In genomic region chr6:12279322-12280098, GRCh38 we compare ENCODE assay signal across 15 cellular contexts. TPM values are rescaled to one million over a fixed set of nuclear protein-coding genes. Genes with fewer than 3 reads are reported as not detected.
DNase-seq lines count a peak whose midpoint lies in the region; ATAC-seq and TF ChIP-seq lines count a peak whose summit lies in the region.
"Had no signal": no experiment of that assay in that cellular context is flagged by ENCODE, and none has a peak within 500 bp of the region (broad histone marks: within the 10 kb centered on the region; RNA-seq: fewer than 3 reads in every experiment).

No MANE protein-coding gene starts in this region.

- DNase-seq in MCF 10A (ENCODE audit: unreplicated experiment) (no peak), mammary epithelial cell (no peak), Panc1 (ENCODE audit: low read depth, low spot score) (no peak), fibroblast of peridontal ligament (ENCODE audit: extremely low read depth) (peak; percentile 18), smooth muscle cell (lab: John Stamatoyannopoulos, UW; ENCODE audit: unreplicated experiment) (no peak), posterior cingulate gyrus (no peak), COR-L47 (lab: John Stamatoyannopoulos, UW) (no peak), G401 (ENCODE audit: low spot score) (no peak)
- DNase-seq: effector CD8-positive, alpha-beta T cell; NCI-H2081; SJCRH30; stimulated activated CD4-positive, alpha-beta T cell treated with anti-CD3 and anti-CD28 coated beads, Interleukin-12 subunit alpha, Interleukin-12 subunit beta, amount 100 ng/mL, for 4 hours had no signal

- H3K27ac Mint-ChIP-seq in MCF 10A (ENCODE audit: low read depth, unreplicated experiment) = peak overlapping the region; percentile 16

- no peaks in the 10 kb centered on the region for H3K79me2 ChIP-seq in mammary epithelial cell (ENCODE audit: insufficient read depth, low read length)
- H3K79me2 ChIP-seq in smooth muscle cell (ENCODE audit: low read depth) = no peaks in the 10 kb centered on the region

- 90% methylated on average over 4 of the region's 4 CpGs for WGBS in mammary epithelial cell (ENCODE audit: low coverage, missing lambda C conversion rate)
- WGBS in smooth muscle cell (ENCODE audit: low lambda C conversion rate) = 44% methylated on average over 4 of the region's 4 CpGs

- no peak overlapping the region for H3K4me2 ChIP-seq in mammary epithelial cell (ENCODE audit: insufficient read depth, low read depth, low read length)
- peak overlapping the region; percentile 75 for H3K4me2 ChIP-seq in smooth muscle cell

- peaks cover 19% of the 10 kb centered on the region for H3F3A ChIP-seq in smooth muscle cell (ENCODE audit: low read depth)

- H3K9me3 ChIP-seq in mammary epithelial cell (replicated peaks; ENCODE audit: insufficient read depth, low read length) (no peaks in the 10 kb centered on the region), Panc1 (ENCODE audit: control insufficient read depth, insufficient read depth, low read depth, low read length) (no peaks in the 10 kb centered on the region), smooth muscle cell (replicated peaks; ENCODE audit: low read depth) (no peaks in the 10 kb centered on the region)
- H3K9me3 ChIP-seq: breast epithelium, neutrophil, SJCRH30 had no signal

- dilution Hi-C loops in mammary epithelial cell (cut with HindIII; ENCODE audit: low sequenced_read_pairs) = no loop called here

- H3K36me3 Mint-ChIP-seq in MCF 10A (ENCODE audit: insufficient read depth, unreplicated experiment) = no peaks in the 10 kb centered on the region

- H3K4me3 Mint-ChIP-seq in MCF 10A (ENCODE audit: unreplicated experiment) = no peak overlapping the region

- peaks cover 42% of the 10 kb centered on the region for H3K4me1 Mint-ChIP-seq in MCF 10A (ENCODE audit: insufficient read depth, unreplicated experiment)

- ATAC-seq in Panc1 = peak; percentile 76
- ATAC-seq: K562 had no signal

- no peaks in the 10 kb centered on the region for H4K20me1 ChIP-seq in mammary epithelial cell (ENCODE audit: insufficient read depth, low read length)
- H4K20me1 ChIP-seq in smooth muscle cell (ENCODE audit: low read depth) = no peaks in the 10 kb centered on the region

- H3K4me3 ChIP-seq in mammary epithelial cell (replicated peaks in 1 of 3; ENCODE audit: insufficient read depth in 1 of 3, low read depth in 2 of 3, low read length in 3 of 3) (no peak overlapping the region), Panc1 (ENCODE audit: low read depth in 2 of 2, low read length in 2 of 2) (peak overlapping the region in 1 of 2 experiments; percentile 10; a peak in 2 of 4 replicates), smooth muscle cell (no peak overlapping the region)
- H3K4me3 ChIP-seq: breast epithelium, K562, SJCRH30 had no signal

- no peaks in the 10 kb centered on the region for H3K36me3 ChIP-seq in mammary epithelial cell (ENCODE audit: insufficient read depth, low read length)
- no peaks in the 10 kb centered on the region for H3K36me3 ChIP-seq in Panc1 (ENCODE audit: control insufficient read depth, insufficient read depth, low read length)
- no peaks in the 10 kb centered on the region for H3K36me3 ChIP-seq in smooth muscle cell (ENCODE audit: low read depth)
- H3K36me3 ChIP-seq: breast epithelium, neutrophil, SJCRH30 had no signal

- H3K4me1 ChIP-seq in mammary epithelial cell (ENCODE audit: insufficient read depth, low read length) = no peaks in the 10 kb centered on the region
- H3K4me1 ChIP-seq in Panc1 (ENCODE audit: control insufficient read depth, insufficient read depth, low read length) = peaks cover 17% of the 10 kb centered on the region; the same call in 1 of the 2 replicates
- peaks cover 28% of the 10 kb centered on the region for H3K4me1 ChIP-seq in smooth muscle cell (ENCODE audit: low read depth)
- H3K4me1 ChIP-seq: breast epithelium, SJCRH30 had no signal

- H3K9ac ChIP-seq in mammary epithelial cell (ENCODE audit: insufficient read depth, low read length) (no peak overlapping the region), smooth muscle cell (ENCODE audit: low read depth) (peak overlapping the region; percentile 0)

- peaks cover 8% of the 10 kb centered on the region for H3K9me3 Mint-ChIP-seq in MCF 10A (ENCODE audit: unreplicated experiment)

- BruUV-seq in MCF 10A (replicated peaks; lab: Mats Ljungman, UMichigan) (no TSS peak), mammary epithelial cell (replicated peaks; lab: Mats Ljungman, UMichigan) (no TSS peak), Panc1 (replicated peaks; lab: Mats Ljungman, UMichigan) (no TSS peak)

- TF ChIP-seq CTCF in MCF 10A (IDR thresholded peaks at IDR 0.05; ENCODE audit: unreplicated experiment) (no peak), mammary epithelial cell (conservative IDR thresholded peaks at IDR 0.05 in 1 of 2, IDR thresholded peaks at IDR 0.05 in 1 of 2; ENCODE audit: extremely low read depth in 1 of 2, insufficient read depth in 1 of 2, low read depth in 1 of 2, low read length in 2 of 2) (no peak), Panc1 (IDR thresholded peaks at IDR 0.05) (no peak), smooth muscle cell (IDR thresholded peaks at IDR 0.05; ENCODE audit: borderline replicate concordance, insufficient read depth, poor library complexity, severe bottlenecking) (no peak)

- no peaks in the 10 kb centered on the region for H3K27me3 Mint-ChIP-seq in MCF 10A (ENCODE audit: insufficient read depth, unreplicated experiment)

- POLR2A ChIA-PET in MCF 10A (lab: Yijun Ruan, JAX) (interaction anchor here (0.5 to 2.8 kb wide), 7 partner anchors 10 to 1044 kb away, joined by 3 to 34 read pairs (median 4); partner anchors contain the start of gene EDN1), Panc1 (lab: Charles Lee) (interaction anchor here (0.5 kb wide), 1 partner anchor 335 kb away, joined by 3 read pairs; no protein-coding TSS in a partner anchor)

- CTCF ChIA-PET in MCF 10A (lab: Yijun Ruan, JAX) (interaction anchor here (0.6 to 3.4 kb wide), 6 partner anchors 10 to 879 kb away, joined by 3 to 16 read pairs (median 6); partner anchors contain the start of gene EDN1), mammary epithelial cell (lab: Charles Lee; ENCODE audit: low non-redundant PET) (no interaction called here), Panc1 (lab: Charles Lee) (interaction anchor here (0.6 kb wide), 1 partner anchor 615 kb away, joined by 4 read pairs; no protein-coding TSS in a partner anchor)

- intact Hi-C loops in MCF 10A (cut with micrococcal nuclease) (no loop called here), mammary epithelial cell (cut with micrococcal nuclease) (no loop called here), Panc1 (cut with micrococcal nuclease; ENCODE audit: unreplicated experiment) (no loop called here), posterior cingulate gyrus (cut with DNase I) (no loop called here)

- H2AFZ ChIP-seq in mammary epithelial cell (ENCODE audit: low read depth, low read length) (no peak overlapping the region), smooth muscle cell (ENCODE audit: low read depth) (peak overlapping the region; percentile 22)

- H3K27ac ChIP-seq in mammary epithelial cell (ENCODE audit: insufficient read depth, low read depth, low read length) = no peak overlapping the region
- H3K27ac ChIP-seq in Panc1 (ENCODE audit: low read length) = peak overlapping the region; percentile 80
- peak overlapping the region; percentile 92 for H3K27ac ChIP-seq in smooth muscle cell (ENCODE audit: low read depth)
- H3K27ac ChIP-seq: breast epithelium, neutrophil, SJCRH30 had no signal

- H3K27me3 ChIP-seq in mammary epithelial cell (ENCODE audit: insufficient read depth, low read length) = no peaks in the 10 kb centered on the region
- no peaks in the 10 kb centered on the region for H3K27me3 ChIP-seq in Panc1 (ENCODE audit: control insufficient read depth, insufficient read depth, low read length)
- H3K27me3 ChIP-seq in smooth muscle cell (ENCODE audit: low read depth) = peaks cover 7% of the 10 kb centered on the region
- H3K27me3 ChIP-seq: neutrophil, SJCRH30 had no signal

- in situ Hi-C loops in mammary epithelial cell (cut with MboI; ENCODE audit: low sequenced_read_pairs in 2 of 2) = no loop called here
- in situ Hi-C loops in Panc1 (cut with HindIII; ENCODE audit: low pct_unique_long_range_greater_than_20kb, low sequenced_read_pairs) = no loop called here
- in situ Hi-C loops in G401 (cut with HindIII; ENCODE audit: low sequenced_read_pairs) = no loop called here

RNA-seq across cellular contexts. Expression of gene EDN1, which starts 10.7 kb away (rescaled TPM):
- 1.2 and 2.7 TPM in 2 replicates for total RNA-seq in MCF 10A (2022)
- total RNA-seq in mammary epithelial cell = 10 to 100 TPM in 1 of 2 donors, 1 to 10 TPM in 1; 8.9 to 11.3 TPM
- 2.5 TPM for polyA plus RNA-seq in mammary epithelial cell
- polyA minus RNA-seq in mammary epithelial cell = 0.78 TPM
- total RNA-seq in Panc1 (2021; ENCODE audit: unreplicated experiment) = 15.1 TPM
- 18.0 TPM for polyA plus RNA-seq in Panc1 (2012; ENCODE audit: insufficient read length)
- total RNA-seq in smooth muscle cell = 20.0 and 22.0 TPM in 2 replicates
- polyA plus RNA-seq in smooth muscle cell = 8.2 and 18.6 TPM in 2 replicates
- total RNA-seq in G401 (2014; rRNA removed; shearing (Covaris generic)) = 0.49 and 0.68 TPM in 2 replicates
- total RNA-seq: K562 had no signal
